17 cellular contexts compared by ENCODE assay signal in the genomic region with DNA sequence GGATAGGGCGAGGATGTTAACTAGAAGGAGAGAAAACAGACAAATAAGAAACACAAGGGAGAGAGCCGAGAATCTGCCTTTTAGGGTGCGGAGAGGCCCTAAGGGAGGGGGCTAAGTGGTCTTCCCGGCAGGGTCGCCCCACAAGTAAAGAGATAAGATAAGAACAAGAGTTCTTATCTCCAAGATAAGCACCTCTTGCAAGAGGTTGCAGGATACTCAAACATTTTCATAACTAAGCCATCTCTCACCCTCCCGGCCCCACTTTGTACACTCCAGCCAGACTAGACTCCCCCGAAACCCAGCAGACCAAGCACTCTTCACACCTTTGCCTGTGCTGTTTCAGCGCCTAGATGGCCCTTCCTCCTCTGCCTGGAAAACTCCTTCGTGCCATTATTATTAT. TPM values are rescaled to one million over a fixed set of nuclear protein-coding genes. Genes with fewer than 3 reads are reported as not detected.
DNase-seq lines count a peak whose midpoint lies in the region; ATAC-seq and TF ChIP-seq lines count a peak whose summit lies in the region.
"Had no signal": no experiment of that assay in that cellular context is flagged by ENCODE, and none has a peak within 500 bp of the region (broad histone marks: within the 10 kb centered on the region; RNA-seq: fewer than 3 reads in every experiment).

No MANE protein-coding gene starts in this region.

- H3K9ac ChIP-seq in mammary epithelial cell (ENCODE audit: insufficient read depth, low read length) (no peak overlapping the region), mesendoderm (ENCODE audit: low read length) (no peak overlapping the region)

- H3K56ac ChIP-seq in mesendoderm (ENCODE audit: low read length), result no peak overlapping the region

- H3K79me2 ChIP-seq in mammary epithelial cell (ENCODE audit: insufficient read depth, low read length) (no peaks in the 10 kb centered on the region), mesendoderm (ENCODE audit: control insufficient read depth, insufficient read depth, low read length) (no peaks in the 10 kb centered on the region)

- H3K27me3 ChIP-seq in mammary epithelial cell (ENCODE audit: insufficient read depth, low read length), result no peaks in the 10 kb centered on the region
- H3K27me3 ChIP-seq in mesendoderm (ENCODE audit: insufficient read depth, low read length, poor library complexity), result no peaks in the 10 kb centered on the region

- no peaks in the 10 kb centered on the region for H4K20me1 ChIP-seq in mammary epithelial cell (ENCODE audit: insufficient read depth, low read length)

- H3K9me3 ChIP-seq in mammary epithelial cell (replicated peaks; ENCODE audit: insufficient read depth, low read length), result no peaks in the 10 kb centered on the region
- H3K9me3 ChIP-seq: SK-N-SH had no signal

- BruUV-seq in mammary epithelial cell (replicated peaks; lab: Mats Ljungman, UMichigan), result no TSS peak
- no TSS peak for BruUV-seq in MCF 10A (replicated peaks; lab: Mats Ljungman, UMichigan)

- 95% methylated on average over 7 of the region's 9 CpGs for WGBS in mammary epithelial cell (ENCODE audit: low coverage, missing lambda C conversion rate)
- WGBS in mesendoderm (ENCODE audit: extremely low coverage, insufficient coverage, low lambda C conversion rate), result no CpG with 5 or more reads among the region's 9 CpGs

- no peak overlapping the region for H3K4me3 Mint-ChIP-seq in MCF 10A (ENCODE audit: unreplicated experiment)
- H3K4me3 Mint-ChIP-seq in activated naive CD8-positive, alpha-beta T cell treated with anti-CD3 and anti-CD28 coated beads, Interleukin-2, amount 10 ng/mL, durations not matched to agents 7 days and 5 days, result peak overlapping the region; percentile 4
- H3K4me3 Mint-ChIP-seq in type B pancreatic cell, result peak overlapping the region; percentile 93

- no peak for DNase-seq in mammary epithelial cell
- no peak for DNase-seq in MCF 10A (ENCODE audit: unreplicated experiment)
- DNase-seq in activated naive CD8-positive, alpha-beta T cell treated with anti-CD3 and anti-CD28 coated beads, Interleukin-2, amount 10 ng/mL, durations not matched to agents 7 days and 5 days, result no peak
- DNase-seq in mesendoderm, result no peak
- no peak for DNase-seq in type B pancreatic cell (ENCODE audit: extremely low spot score, unreplicated experiment)
- DNase-seq in putamen (ENCODE audit: low spot score), result no peak
- no peak for DNase-seq in DMS79 treated with DMSO at 0.1 percent for 48 hours (lab: John Stamatoyannopoulos, UW)
- DNase-seq: central memory CD4-positive, alpha-beta T cell; HCEC 1CT; NCI-H1930; NCI-H510A treated with DMSO at 0.1 percent for 48 hours; SK-N-SH had no signal

- no peak for TF ChIP-seq CTCF in mammary epithelial cell (conservative IDR thresholded peaks at IDR 0.05 in 1 of 2, IDR thresholded peaks at IDR 0.05 in 1 of 2; ENCODE audit: extremely low read depth in 1 of 2, insufficient read depth in 1 of 2, low read depth in 1 of 2, low read length in 2 of 2)
- TF ChIP-seq CTCF in MCF 10A (IDR thresholded peaks at IDR 0.05; ENCODE audit: unreplicated experiment), result no peak
- TF ChIP-seq CTCF in type B pancreatic cell (conservative IDR thresholded peaks at IDR 0.05), result no peak

- H2AK5ac ChIP-seq in mesendoderm (ENCODE audit: low read length), result no peak overlapping the region

- H3K4me1 Mint-ChIP-seq in MCF 10A (ENCODE audit: insufficient read depth, unreplicated experiment) (peaks cover 12% of the 10 kb centered on the region), type B pancreatic cell (ENCODE audit: unreplicated experiment) (no peaks in the 10 kb centered on the region)
- H3K4me1 Mint-ChIP-seq in activated naive CD8-positive, alpha-beta T cell treated with anti-CD3 and anti-CD28 coated beads, Interleukin-2, amount 10 ng/mL, durations not matched to agents 7 days and 5 days, result peaks cover 2% of the 10 kb centered on the region

- no peak overlapping the region for H3K23ac ChIP-seq in mesendoderm (ENCODE audit: low read length)

- in situ Hi-C loops in mammary epithelial cell (cut with MboI; ENCODE audit: low sequenced_read_pairs in 2 of 2), result no loop called here

- no peak overlapping the region for H3K27ac ChIP-seq in mammary epithelial cell (ENCODE audit: insufficient read depth, low read depth, low read length)
- H3K27ac ChIP-seq in mesendoderm (ENCODE audit: low read depth, low read length), result no peak overlapping the region

- H3K4ac ChIP-seq in mesendoderm (ENCODE audit: low read depth, low read length), result no peak overlapping the region

- POLR2A ChIA-PET in MCF 10A (lab: Yijun Ruan, JAX), result no interaction called here
- POLR2A ChIA-PET in activated naive CD8-positive, alpha-beta T cell treated with anti-CD3 and anti-CD28 coated beads, Interleukin-2, amount 10 ng/mL, durations not matched to agents 7 days and 5 days (lab: Charles Lee), result interaction anchor here (0.5 kb wide), 1 partner anchor 629 kb away, joined by 4 read pairs; no protein-coding TSS in a partner anchor

- no peak overlapping the region for H4K5ac ChIP-seq in mesendoderm (ENCODE audit: low read length)

- CTCF ChIA-PET in mammary epithelial cell (lab: Charles Lee; ENCODE audit: low non-redundant PET) (interaction anchor here (0.7 kb wide), 1 partner anchor 87 kb away, joined by 4 read pairs; no protein-coding TSS in a partner anchor), MCF 10A (lab: Yijun Ruan, JAX) (interaction anchor here (0.6 to 1.9 kb wide), 2 partner anchors 87 to 143 kb away, joined by 4 to 8 read pairs; no protein-coding TSS in a partner anchor)

- no peaks in the 10 kb centered on the region for H3K36me3 Mint-ChIP-seq in MCF 10A (ENCODE audit: insufficient read depth, unreplicated experiment)
- H3K36me3 Mint-ChIP-seq in activated naive CD8-positive, alpha-beta T cell treated with anti-CD3 and anti-CD28 coated beads, Interleukin-2, amount 10 ng/mL, durations not matched to agents 7 days and 5 days, result no peaks in the 10 kb centered on the region
- H3K36me3 Mint-ChIP-seq in type B pancreatic cell, result no peaks in the 10 kb centered on the region

- H2AFZ ChIP-seq in mammary epithelial cell (ENCODE audit: low read depth, low read length), result no peak overlapping the region

- H3K4me2 ChIP-seq in mammary epithelial cell (ENCODE audit: insufficient read depth, low read depth, low read length) (peak overlapping the region; percentile 98), mesendoderm (ENCODE audit: low read length) (peak overlapping the region; percentile 52)

- no peak for ATAC-seq in activated naive CD8-positive, alpha-beta T cell treated with anti-CD3 and anti-CD28 coated beads, Interleukin-2, amount 10 ng/mL, durations not matched to agents 7 days and 5 days (ENCODE audit: low read depth)
- no peak for ATAC-seq in GM18502 (IDR thresholded peaks at IDR 0.05; ENCODE audit: poor library complexity, unreplicated experiment)

- H2BK5ac ChIP-seq in mesendoderm (ENCODE audit: low read length), result no peak overlapping the region

- H3K4me3 ChIP-seq in mammary epithelial cell (replicated peaks in 1 of 3; ENCODE audit: insufficient read depth in 1 of 3, low read depth in 2 of 3, low read length in 3 of 3) (peak overlapping the region in 1 of 3 experiments; percentile 72), mesendoderm (ENCODE audit: low read length) (no peak overlapping the region)

- no peak overlapping the region for H2BK15ac ChIP-seq in mesendoderm (replicated peaks; ENCODE audit: low read depth)

- no peaks in the 10 kb centered on the region for H3K79me1 ChIP-seq in mesendoderm (ENCODE audit: low read length)

- H3K18ac ChIP-seq in mesendoderm (ENCODE audit: low read length), result no peak overlapping the region

- intact Hi-C loops in mammary epithelial cell (cut with micrococcal nuclease), result no loop called here
- intact Hi-C loops in MCF 10A (cut with micrococcal nuclease), result no loop called here

- H4K8ac ChIP-seq in mesendoderm (ENCODE audit: low read depth, low read length), result no peak overlapping the region

- H3K27me3 Mint-ChIP-seq in MCF 10A (ENCODE audit: insufficient read depth, unreplicated experiment), result no peaks in the 10 kb centered on the region
- peaks cover 9% of the 10 kb centered on the region for H3K27me3 Mint-ChIP-seq in activated naive CD8-positive, alpha-beta T cell treated with anti-CD3 and anti-CD28 coated beads, Interleukin-2, amount 10 ng/mL, durations not matched to agents 7 days and 5 days
- peaks cover 36% of the 10 kb centered on the region for H3K27me3 Mint-ChIP-seq in type B pancreatic cell

- H3K9me3 Mint-ChIP-seq in MCF 10A (ENCODE audit: unreplicated experiment), result no peaks in the 10 kb centered on the region
- H3K9me3 Mint-ChIP-seq in activated naive CD8-positive, alpha-beta T cell treated with anti-CD3 and anti-CD28 coated beads, Interleukin-2, amount 10 ng/mL, durations not matched to agents 7 days and 5 days, result no peaks in the 10 kb centered on the region
- H3K9me3 Mint-ChIP-seq in type B pancreatic cell, result no peaks in the 10 kb centered on the region

- H2BK120ac ChIP-seq in mesendoderm (ENCODE audit: low read depth, low read length), result no peak overlapping the region

- H3K36me3 ChIP-seq in mammary epithelial cell (ENCODE audit: insufficient read depth, low read length) (no peaks in the 10 kb centered on the region), mesendoderm (ENCODE audit: control insufficient read depth, insufficient read depth, low read length) (no peaks in the 10 kb centered on the region)

- peaks cover 27% of the 10 kb centered on the region for H3K4me1 ChIP-seq in mammary epithelial cell (ENCODE audit: insufficient read depth, low read length)
- H3K4me1 ChIP-seq in mesendoderm (ENCODE audit: control insufficient read depth, low read depth, low read length), result peaks cover 6% of the 10 kb centered on the region

- dilution Hi-C loops in mammary epithelial cell (cut with HindIII; ENCODE audit: low sequenced_read_pairs), result loop anchor here (5.0 kb wide), 2 partner anchors 44 to 79 kb away; no protein-coding TSS in a partner anchor

- H3K27ac Mint-ChIP-seq in MCF 10A (ENCODE audit: low read depth, unreplicated experiment) (no peak overlapping the region), type B pancreatic cell (no peak overlapping the region)
- H3K27ac Mint-ChIP-seq in activated naive CD8-positive, alpha-beta T cell treated with anti-CD3 and anti-CD28 coated beads, Interleukin-2, amount 10 ng/mL, durations not matched to agents 7 days and 5 days, result no peak overlapping the region

RNA-seq across cellular contexts. Expression of a gene that starts 14.3 kb away (rescaled TPM):
- total RNA-seq in mammary epithelial cell (10 to 100 TPM in 1 of 2 donors, 1 to 10 TPM in 1; 7.2 to 13.1 TPM), MCF 10A (2022) (12.6 and 16.3 TPM in 2 replicates), type B pancreatic cell (ENCODE audit: low replicate concordance) (13.7 and 14.2 TPM in 2 replicates)
- 5.2 TPM for polyA plus RNA-seq in mammary epithelial cell
- 28.0 TPM for polyA minus RNA-seq in mammary epithelial cell
- total RNA-seq in activated naive CD8-positive, alpha-beta T cell treated with anti-CD3 and anti-CD28 coated beads, Interleukin-2, amount 10 ng/mL, durations not matched to agents 7 days and 5 days, result 10 to 100 TPM; 21.5 to 21.8 TPM
- polyA plus RNA-seq in mesendoderm (2013, experiment 1 of 2), result 6.1 TPM
- 7.0 TPM for polyA plus RNA-seq in mesendoderm (2013, experiment 2 of 2)

RNA-seq across cellular contexts. Expression of a gene that starts 15.0 kb away (rescaled TPM):
- total RNA-seq in mammary epithelial cell (10 to 100 TPM; 36.2 to 61.1 TPM), MCF 10A (2022) (49.2 and 57.1 TPM in 2 replicates), type B pancreatic cell (ENCODE audit: low replicate concordance) (39.7 and 42.9 TPM in 2 replicates)
- polyA plus RNA-seq in mammary epithelial cell, result 66.0 TPM
- polyA minus RNA-seq in mammary epithelial cell, result 105 TPM
- total RNA-seq in activated naive CD8-positive, alpha-beta T cell treated with anti-CD3 and anti-CD28 coated beads, Interleukin-2, amount 10 ng/mL, durations not matched to agents 7 days and 5 days, result 10 to 100 TPM; 47.4 to 53.9 TPM
- polyA plus RNA-seq in mesendoderm (2013, experiment 1 of 2), result 61.7 TPM
- 60.1 TPM for polyA plus RNA-seq in mesendoderm (2013, experiment 2 of 2)

RNA-seq across cellular contexts. Expression of a gene that starts 15.3 kb away (rescaled TPM):
- total RNA-seq in mammary epithelial cell, result under 1 TPM in 1 of 2 donors, not detected in 1; 0.17 TPM
- polyA plus RNA-seq in mammary epithelial cell, result 0.18 TPM
- polyA minus RNA-seq in mammary epithelial cell, result 0.62 TPM
- total RNA-seq in MCF 10A (2022), result 0.17 TPM in 1 of 2 replicates, not detected in the other
- total RNA-seq in activated naive CD8-positive, alpha-beta T cell treated with anti-CD3 and anti-CD28 coated beads, Interleukin-2, amount 10 ng/mL, durations not matched to agents 7 days and 5 days, result not detected
- polyA plus RNA-seq in mesendoderm (2013, experiment 1 of 2), result 0.06 TPM
- polyA plus RNA-seq in mesendoderm (2013, experiment 2 of 2), result under 0.01 TPM
- 0.19 and 2.3 TPM in 2 replicates for total RNA-seq in type B pancreatic cell (ENCODE audit: low replicate concordance)
- total RNA-seq: activated CD8-positive, alpha-beta memory T cell treated with anti-CD3 and anti-CD28 coated beads for 36 hours; M059J; mesenteric fat pad; OCI-LY7 had no signal

RNA-seq across cellular contexts. Expression of a gene that starts 39.4 kb away (rescaled TPM):
- total RNA-seq in mammary epithelial cell (10 to 100 TPM in 1 of 2 donors, 1 to 10 TPM in 1; 7.4 to 17.3 TPM), MCF 10A (2022) (1.3 and 1.7 TPM in 2 replicates), type B pancreatic cell (ENCODE audit: low replicate concordance) (33.2 and 46.3 TPM in 2 replicates)
- 3.9 TPM for polyA plus RNA-seq in mammary epithelial cell
- polyA minus RNA-seq in mammary epithelial cell, result 4.1 TPM
- total RNA-seq in activated naive CD8-positive, alpha-beta T cell treated with anti-CD3 and anti-CD28 coated beads, Interleukin-2, amount 10 ng/mL, durations not matched to agents 7 days and 5 days, result under 1 TPM; 0.61 to 0.62 TPM
- 20.9 TPM for polyA plus RNA-seq in mesendoderm (2013, experiment 1 of 2)
- 20.0 TPM for polyA plus RNA-seq in mesendoderm (2013, experiment 2 of 2)
